ENCODE assay signal across 10 cellular contexts in the genomic region with DNA sequence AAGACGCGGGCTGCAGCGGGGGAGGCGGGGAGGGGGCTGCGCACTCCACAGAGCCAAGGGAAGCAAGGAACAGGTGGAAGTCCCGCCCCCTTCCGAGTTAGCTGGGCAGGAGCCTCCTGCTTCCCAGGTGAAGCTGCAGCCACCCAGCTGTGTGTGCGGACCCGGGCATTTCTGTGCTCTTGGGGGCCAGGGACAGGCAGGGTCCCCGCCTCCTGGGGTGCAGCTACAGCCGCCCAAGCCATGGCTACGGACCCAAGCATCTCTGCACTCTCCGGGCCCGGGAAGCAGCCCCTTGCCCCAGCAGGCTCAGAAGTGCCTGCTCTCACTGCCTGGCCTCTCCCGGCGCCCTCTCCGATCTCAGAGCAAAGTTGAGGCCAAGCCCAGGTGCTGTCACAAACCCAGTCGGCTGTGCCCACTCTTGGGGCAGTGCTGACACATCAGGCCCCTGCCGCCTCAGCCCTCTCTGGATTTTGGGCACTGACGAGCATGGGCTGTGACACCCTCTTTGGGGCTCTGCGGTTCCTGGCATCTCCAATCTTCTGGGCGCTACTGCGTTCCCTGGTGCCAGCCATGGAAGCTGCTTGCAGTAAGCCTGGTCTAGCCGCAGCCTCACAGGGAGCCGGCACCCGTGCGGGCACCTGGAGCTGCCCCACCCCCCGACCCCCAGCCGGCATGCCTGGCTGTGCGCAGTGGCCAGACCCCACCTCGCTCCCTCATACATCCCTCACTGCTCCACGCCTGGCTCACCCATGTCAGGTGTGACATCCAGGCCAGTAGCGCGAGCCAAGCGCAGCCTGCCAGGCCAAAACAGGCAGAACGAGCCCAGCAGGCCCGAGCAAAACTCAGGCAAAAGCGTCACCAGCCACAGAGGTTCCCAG. TPM values are rescaled to one million over a fixed set of nuclear protein-coding genes. Genes with fewer than 3 reads are reported as not detected.
A peak's percentile ranks its signal among the peaks of the same experiment; 100 is the strongest.
DNase-seq lines count a peak whose midpoint lies in the region; FAIRE-seq and TF ChIP-seq lines count a peak whose summit lies in the region.
"Had no signal": no experiment of that assay in that cellular context is flagged by ENCODE, and none has a peak within 500 bp of the region (broad histone marks: within the 10 kb centered on the region; RNA-seq: fewer than 3 reads in every experiment).

No MANE protein-coding gene starts in this region.

- no peaks in the 10 kb centered on the region for H3K36me3 ChIP-seq in astrocyte (ENCODE audit: insufficient read depth, low read length)
- no peaks in the 10 kb centered on the region for H3K36me3 ChIP-seq in iPS-20b (ENCODE audit: insufficient read depth, low read depth, low read length)
- H3K36me3 ChIP-seq in sigmoid colon: no peaks in the 10 kb centered on the region
- H3K36me3 ChIP-seq: esophagus muscularis mucosa had no signal

- H3K79me2 ChIP-seq in astrocyte (ENCODE audit: insufficient read depth, low read length): no peaks in the 10 kb centered on the region

- no peak for TF ChIP-seq EP300 in sigmoid colon (IDR thresholded peaks at IDR 0.05)

- TF ChIP-seq POLR2A in sigmoid colon (IDR thresholded peaks at IDR 0.05): no peak

- TF ChIP-seq CTCF in LNCaP clone FGC (IDR thresholded peaks at IDR 0.05; ENCODE audit: control insufficient read depth, extremely low read depth, insufficient read depth) (no peak), astrocyte (IDR thresholded peaks at IDR 0.05; ENCODE audit: insufficient read depth, low read depth, low read length) (no peak), sigmoid colon (IDR thresholded peaks at IDR 0.05) (no peak)

- H3K27me3 Mint-ChIP-seq in astrocyte (ENCODE audit: low read depth, unreplicated experiment): no peaks in the 10 kb centered on the region

- H3K27me3 ChIP-seq in astrocyte (ENCODE audit: insufficient read depth, low read length) (no peaks in the 10 kb centered on the region), iPS-20b (ENCODE audit: insufficient read depth, low read length) (no peaks in the 10 kb centered on the region), sigmoid colon (no peaks in the 10 kb centered on the region)

- H3K27ac Mint-ChIP-seq in astrocyte (ENCODE audit: unreplicated experiment): no peak overlapping the region

- WGBS in sigmoid colon, 2 donors: 6 to 23% methylated on average over 38 of the region's 38 CpGs

- no peaks in the 10 kb centered on the region for H3K4me1 Mint-ChIP-seq in astrocyte (ENCODE audit: low read depth, unreplicated experiment)

- no peak for FAIRE-seq in astrocyte (lab: Jason Lieb, UNC)

- H3K9ac ChIP-seq in astrocyte (ENCODE audit: low read length): no peak overlapping the region
- no peak overlapping the region for H3K9ac ChIP-seq in iPS-20b (ENCODE audit: low read depth, low read length)

- no peak overlapping the region for H3K4me3 ChIP-seq in LNCaP clone FGC (ENCODE audit: low read depth, low read length)
- peak overlapping the region; percentile 32 for H3K4me3 ChIP-seq in astrocyte (ENCODE audit: insufficient read depth, low read depth, low read length)
- peak overlapping the region; percentile 55 for H3K4me3 ChIP-seq in iPS-20b (ENCODE audit: low read length)
- H3K4me3 ChIP-seq in sigmoid colon: no peak overlapping the region

- no peak overlapping the region for H3K4me3 Mint-ChIP-seq in astrocyte (ENCODE audit: unreplicated experiment)

- peak overlapping the region; percentile 76 for H3K4me2 ChIP-seq in astrocyte (ENCODE audit: low read length)

- H3K4me1 ChIP-seq in astrocyte (ENCODE audit: insufficient read depth, low read length) (no peaks in the 10 kb centered on the region), iPS-20b (ENCODE audit: insufficient read depth, low read length) (peaks cover 15% of the 10 kb centered on the region; the same call in 1 of the 2 replicates), sigmoid colon (no peaks in the 10 kb centered on the region)
- H3K4me1 ChIP-seq: esophagus muscularis mucosa had no signal

- peak overlapping the region; percentile 78 for H2AFZ ChIP-seq in astrocyte (ENCODE audit: low read depth, low read length)

- H3K9me3 ChIP-seq in astrocyte (ENCODE audit: insufficient read depth, low read depth, low read length) (no peaks in the 10 kb centered on the region), iPS-20b (ENCODE audit: insufficient read depth, low read depth, low read length) (no peaks in the 10 kb centered on the region), sigmoid colon (no peaks in the 10 kb centered on the region)
- H3K9me3 ChIP-seq: esophagus muscularis mucosa had no signal

- H4K20me1 ChIP-seq in astrocyte (ENCODE audit: insufficient read depth, low read length): no peaks in the 10 kb centered on the region

- intact Hi-C loops in sigmoid colon (cut with DNase I): no loop called here

- H3K36me3 Mint-ChIP-seq in astrocyte (ENCODE audit: low read depth, unreplicated experiment): no peaks in the 10 kb centered on the region

- DNase-seq in LNCaP clone FGC (ENCODE audit: low read depth): peak; percentile 69
- no peak for DNase-seq in astrocyte (ENCODE audit: low read depth)
- DNase-seq in sigmoid colon: peak; percentile 56
- no peak for DNase-seq in NCI-H2196 (lab: John Stamatoyannopoulos, UW; ENCODE audit: unreplicated experiment)
- no peak for DNase-seq in HT-29 (ENCODE audit: low spot score)
- DNase-seq in activated CD4-positive, alpha-beta T cell treated with anti-CD3 and anti-CD28 coated beads, Interleukin-2, amount 50 U/mL, for 48 hours: no peak
- no peak for DNase-seq in activated CD4-positive, alpha-beta T cell treated with anti-CD3 and anti-CD28 coated beads for 4 hours

- no peak overlapping the region for H3K27ac ChIP-seq in astrocyte (ENCODE audit: low read depth, low read length)
- no peak overlapping the region for H3K27ac ChIP-seq in iPS-20b (ENCODE audit: low read length)
- no peak overlapping the region for H3K27ac ChIP-seq in sigmoid colon
- H3K27ac ChIP-seq: esophagus muscularis mucosa had no signal

- H3K9me3 Mint-ChIP-seq in astrocyte (ENCODE audit: unreplicated experiment): no peaks in the 10 kb centered on the region

RNA-seq across cellular contexts. Expression of gene MGAT4C, which starts 8.5 kb away (rescaled TPM):
- total RNA-seq in astrocyte (1.1 and 1.2 TPM in 2 replicates), sigmoid colon (1 to 10 TPM in 1 of 4 donors, under 1 TPM in 3; 0.54 to 1.1 (median 0.61) TPM)
- under 1 TPM in 1 of 3 donors, not detected in 2; 0.04 TPM for polyA plus RNA-seq in sigmoid colon
- total RNA-seq in HT-29 (2014; rRNA removed; shearing (Covaris generic)): not detected in 2 replicates
- total RNA-seq: RPMI7951 had no signal

Comparison
In these comparisons a context has a peak if more than half of its experiments do, and no peak if none do; other contexts are left out.
1. DNase-seq: peak in LNCaP clone FGC (single experiment) and sigmoid colon (single experiment); none in astrocyte (single experiment), NCI-H2196 (single experiment), HT-29 (single experiment), activated CD4-positive, alpha-beta T cell treated with anti-CD3 and anti-CD28 coated beads, Interleukin-2, amount 50 U/mL, for 48 hours (0 of 2) and activated CD4-positive, alpha-beta T cell treated with anti-CD3 and anti-CD28 coated beads for 4 hours (0 of 2).
2. H3K4me3 ChIP-seq: peak in astrocyte (single experiment) and iPS-20b (single experiment); none in LNCaP clone FGC (single experiment) and sigmoid colon (0 of 4).